In genomic region chr1:222600274-222600673, GRCh38 we compare ENCODE assay signal across 26 cellular contexts. TPM values are rescaled to one million over a fixed set of nuclear protein-coding genes. Genes with fewer than 3 reads are reported as not detected.
DNase-seq lines count a peak whose midpoint lies in the region; ATAC-seq, FAIRE-seq and TF ChIP-seq lines count a peak whose summit lies in the region.
"Had no signal": no experiment of that assay in that cellular context is flagged by ENCODE, and none has a peak within 500 bp of the region (broad histone marks: within the 10 kb centered on the region; RNA-seq: fewer than 3 reads in every experiment).

No MANE protein-coding gene starts in this region.

- no peak overlapping the region for H3K9ac ChIP-seq in K562 (ENCODE audit: insufficient read depth in 1 of 2, low read depth in 2 of 2, low read length in 2 of 2)

- H3K4me1 ChIP-seq in K562 (replicated peaks in 1 of 2; ENCODE audit: control insufficient read depth in 2 of 2, insufficient read depth in 2 of 2, low read length in 2 of 2) (no peaks in the 10 kb centered on the region), ovary (ENCODE audit: insufficient read depth) (no peaks in the 10 kb centered on the region)
- H3K4me1 ChIP-seq: heart left ventricle had no signal

- no peak for TF ChIP-seq CTCF in K562 (IDR thresholded peaks at IDR 0.05 in 2 of 3, conservative IDR thresholded peaks at IDR 0.05 in 1 of 3; ENCODE audit: insufficient read depth in 2 of 3, low read depth in 1 of 3, low read length in 3 of 3)
- no peak for TF ChIP-seq CTCF in GM10266 (IDR thresholded peaks at IDR 0.05; ENCODE audit: control insufficient read depth, insufficient read depth, low read depth, missing control alignments)
- TF ChIP-seq CTCF in ovary (IDR thresholded peaks at IDR 0.05), result no peak

- intact Hi-C loops in K562 (cut with micrococcal nuclease) (no loop called here), ovary (cut with DNase I) (no loop called here)

- ATAC-seq in K562, result no peak
- ATAC-seq in stimulated activated naive B cell treated with anti-CD40 and anti-IgM and Interleukin-4, amounts not matched to agents 10 μg/mL and 1 μg/mL and 100 μg/mL, for 72 hours (replicated peaks), result peak; percentile 41 to 50
- ATAC-seq: activated T-helper 17 cell treated with anti-CD3 and anti-CD28 coated beads, Interleukin-2, amount 50 U/mL, for 72 hours; heart left ventricle; left cardiac atrium had no signal

- no peaks in the 10 kb centered on the region for H3K9me3 Mint-ChIP-seq in stimulated activated naive B cell treated with anti-CD40 and anti-IgM and Interleukin-4, amounts not matched to agents 10 μg/mL and 1 μg/mL and 100 μg/mL, for 72 hours
- H3K9me3 Mint-ChIP-seq: activated B cell treated with CpG ODN at 0.5 μM for 24 hours; activated naive CD4-positive, alpha-beta T cell treated with anti-CD3 and anti-CD28 coated beads, Interleukin-2, amount 50 U/mL, for 24 hours; activated T-helper 17 cell treated with anti-CD3 and anti-CD28 coated beads, Interleukin-2, amount 50 U/mL, for 72 hours; naive B cell had no signal

- H3K4me2 ChIP-seq in K562 (ENCODE audit: insufficient read depth, low read length), result no peak overlapping the region

- no peaks in the 10 kb centered on the region for H3K36me3 ChIP-seq in K562 (ENCODE audit: control insufficient read depth, insufficient read depth, low read length)
- H3K36me3 ChIP-seq in ovary, result no peaks in the 10 kb centered on the region
- H3K36me3 ChIP-seq: heart left ventricle had no signal

- H2AFZ ChIP-seq in K562 (ENCODE audit: low read depth, low read length), result no peak overlapping the region

- DNase-seq in DMS53 (lab: John Stamatoyannopoulos, UW), result peak; percentile 43
- no peak for DNase-seq in DMS53 treated with DMSO at 0.1 percent for 48 hours (lab: John Stamatoyannopoulos, UW; ENCODE audit: unreplicated experiment)
- DNase-seq in NCI-H2081 treated with DMSO at 0.1 percent for 48 hours (lab: John Stamatoyannopoulos, UW), result peak; percentile 88
- DNase-seq in K562 (ENCODE audit: extremely low read depth in 1 of 4, low spot score in 3 of 4), result no peak
- DNase-seq in stimulated activated naive B cell treated with anti-CD40 and anti-IgM and Interleukin-4, amounts not matched to agents 10 μg/mL and 1 μg/mL and 100 μg/mL, for 72 hours, result no peak
- no peak for DNase-seq in GM10266 (ENCODE audit: extremely low spot score)
- DNase-seq in NCI-H446 (lab: John Stamatoyannopoulos, UW), result no peak
- DNase-seq in ovary, result no peak
- DNase-seq: 8988T; activated B cell treated with CpG ODN at 0.5 μM for 24 hours; activated CD4-positive, alpha-beta T cell treated with anti-CD3 and anti-CD28 coated beads, Interleukin-2, amount 50 U/mL, for 4 hours; central memory CD4-positive, alpha-beta T cell; dermis blood vessel endothelial cell; DND-41; heart left ventricle; left cardiac atrium; naive B cell; NCI-H1092 treated with DMSO at 0.1 percent for 48 hours; NCI-H510A treated with DMSO at 0.1 percent for 48 hours; T-helper 9 cell; trophoblast cell had no signal

- no peak for TF ChIP-seq RAD21 in K562 (CRISPR knock-in tag; conservative IDR thresholded peaks at IDR 0.05 in 1 of 2, IDR thresholded peaks at IDR 0.05 in 1 of 2)

- H3K27ac ChIP-seq in K562 (ENCODE audit: extremely low read depth, low read depth, low read length) (no peak overlapping the region), ovary (no peak overlapping the region)
- H3K27ac ChIP-seq: heart left ventricle had no signal

- FAIRE-seq in K562 (lab: Jason Lieb, UNC), result no peak
- FAIRE-seq: astrocyte had no signal

- H3K9me3 ChIP-seq in K562 (replicated peaks; ENCODE audit: control insufficient read depth, insufficient read depth, low read depth, low read length) (no peaks in the 10 kb centered on the region), ovary (no peaks in the 10 kb centered on the region)
- H3K9me3 ChIP-seq: heart left ventricle had no signal

- no peak overlapping the region for H3K27ac Mint-ChIP-seq in stimulated activated naive B cell treated with anti-CD40 and anti-IgM and Interleukin-4, amounts not matched to agents 10 μg/mL and 1 μg/mL and 100 μg/mL, for 72 hours
- H3K27ac Mint-ChIP-seq: activated B cell treated with CpG ODN at 0.5 μM for 24 hours; activated naive CD4-positive, alpha-beta T cell treated with anti-CD3 and anti-CD28 coated beads, Interleukin-2, amount 50 U/mL, for 24 hours; activated T-helper 17 cell treated with anti-CD3 and anti-CD28 coated beads, Interleukin-2, amount 50 U/mL, for 72 hours; B cell had no signal

- no TSS peak for BruUV-seq in K562 (replicated peaks; lab: Mats Ljungman, UMichigan)

- H3K36me3 Mint-ChIP-seq in stimulated activated naive B cell treated with anti-CD40 and anti-IgM and Interleukin-4, amounts not matched to agents 10 μg/mL and 1 μg/mL and 100 μg/mL, for 72 hours, result peaks cover 3 to 13% of the 10 kb centered on the region in 2 donors

- H3K79me2 ChIP-seq in K562 (ENCODE audit: control insufficient read depth, insufficient read depth, low read length), result no peaks in the 10 kb centered on the region

- CTCF ChIA-PET in K562 (lab: Yijun Ruan, JAX; ENCODE audit: low intra/inter-chr PET ratio), result no interaction called here

- H4K20me1 ChIP-seq in K562 (replicated peaks; ENCODE audit: control insufficient read depth, insufficient read depth, low read length), result no peaks in the 10 kb centered on the region

- peaks cover 0 to 5% of the 10 kb centered on the region in 2 donors for H3K4me1 Mint-ChIP-seq in stimulated activated naive B cell treated with anti-CD40 and anti-IgM and Interleukin-4, amounts not matched to agents 10 μg/mL and 1 μg/mL and 100 μg/mL, for 72 hours
- H3K4me1 Mint-ChIP-seq: activated B cell treated with CpG ODN at 0.5 μM for 24 hours; activated naive CD4-positive, alpha-beta T cell treated with anti-CD3 and anti-CD28 coated beads, Interleukin-2, amount 50 U/mL, for 24 hours; activated T-helper 17 cell treated with anti-CD3 and anti-CD28 coated beads, Interleukin-2, amount 50 U/mL, for 72 hours; B cell; naive B cell had no signal

- peaks cover 0 to 3% of the 10 kb centered on the region in 2 experiments; a peak in 1 of 5 replicates for H3K27me3 ChIP-seq in K562 (ENCODE audit: control insufficient read depth in 2 of 2, insufficient read depth in 2 of 2, low read length in 2 of 2)
- no peaks in the 10 kb centered on the region for H3K27me3 ChIP-seq in ovary
- H3K27me3 ChIP-seq: heart left ventricle had no signal

- H3K9me1 ChIP-seq in K562 (ENCODE audit: control insufficient read depth, insufficient read depth, low read length), result no peaks in the 10 kb centered on the region

- H3K4me3 Mint-ChIP-seq in stimulated activated naive B cell treated with anti-CD40 and anti-IgM and Interleukin-4, amounts not matched to agents 10 μg/mL and 1 μg/mL and 100 μg/mL, for 72 hours, result no peak overlapping the region
- H3K4me3 Mint-ChIP-seq: activated B cell treated with CpG ODN at 0.5 μM for 24 hours; activated naive CD4-positive, alpha-beta T cell treated with anti-CD3 and anti-CD28 coated beads, Interleukin-2, amount 50 U/mL, for 24 hours; activated T-helper 17 cell treated with anti-CD3 and anti-CD28 coated beads, Interleukin-2, amount 50 U/mL, for 72 hours; B cell; naive B cell had no signal

- H3K4me3 ChIP-seq in K562 (no peak overlapping the region), ovary (no peak overlapping the region)
- H3K4me3 ChIP-seq: heart left ventricle had no signal

- in situ Hi-C loops in K562 (cut with MboI), result no loop called here

- TF ChIP-seq EP300 in K562 (IDR thresholded peaks at IDR 0.05; ENCODE audit: low read length) (no peak), ovary (IDR thresholded peaks at IDR 0.05) (no peak)

- POLR2A ChIA-PET in K562 (lab: Yijun Ruan, JAX), result no interaction called here

- H3K27me3 Mint-ChIP-seq in stimulated activated naive B cell treated with anti-CD40 and anti-IgM and Interleukin-4, amounts not matched to agents 10 μg/mL and 1 μg/mL and 100 μg/mL, for 72 hours, result no peaks in the 10 kb centered on the region
- H3K27me3 Mint-ChIP-seq: activated B cell treated with CpG ODN at 0.5 μM for 24 hours; activated naive CD4-positive, alpha-beta T cell treated with anti-CD3 and anti-CD28 coated beads, Interleukin-2, amount 50 U/mL, for 24 hours; B cell had no signal

- 32% methylated on average over 1 of the region's 1 CpG for WGBS in K562 (ENCODE audit: insufficient coverage, low coverage, missing lambda C conversion rate)
- WGBS in ovary, 3 donors, result 60 to 69% (median 65%) methylated on average over 1 of the region's 1 CpG

- no peak for TF ChIP-seq POLR2A in K562 (conservative IDR thresholded peaks at IDR 0.05)
- TF ChIP-seq POLR2A in ovary (IDR thresholded peaks at IDR 0.05), result no peak

RNA-seq across cellular contexts. Expression of gene TAF1A, which starts 10.5 kb away (rescaled TPM):
- 18.1 and 45.1 TPM in 2 replicates for total RNA-seq in K562 (2011; cell fraction: chromatin; rRNA removed; ENCODE audit: low replicate concordance)
- total RNA-seq in K562 (2011; cell fraction: nucleolus; rRNA removed), result 5.3 and 6.3 TPM in 2 replicates
- total RNA-seq in K562 (2011; cell fraction: nucleoplasm; rRNA removed), result 16.3 and 24.0 TPM in 2 replicates
- total RNA-seq in K562 (2014; rRNA removed) (16.9 and 23.3 TPM in 2 replicates), K562 (2014; rRNA removed; fragmentation: Illumina TruSeq; extraction: Trizol) (32.6 and 33.0 TPM in 2 replicates), K562 (2015; rRNA removed; fragmentation: Illumina TruSeq; extraction: Trizol) (27.3 and 30.8 TPM in 2 replicates), K562 (2021) (22.2 and 23.4 TPM in 2 replicates), ovary (10 to 100 TPM in 4 of 7 donors, 1 to 10 TPM in 3; 6.1 to 15.7 (median 10.6) TPM)
- polyA plus RNA-seq in K562 (2011; rRNA removed) (14.6 and 17.8 TPM in 2 replicates), K562 (2014; fragmentation: Illumina TruSeq; extraction: Trizol) (20.2 and 25.3 TPM in 2 replicates), K562 (2014; fragmentation: Nextera tagmentation; extraction: Ambion mirVana) (10 to 100 TPM; 33.6 to 36.8 TPM), K562 (2014; rRNA removed) (19.3 and 20.0 TPM in 2 replicates), ovary (1 to 10 TPM; 4.2 to 5.6 TPM)
- polyA plus RNA-seq in K562 (2011; cell fraction: cytosol; rRNA removed), result 2.8 and 6.9 TPM in 2 replicates
- polyA plus RNA-seq in K562 (2011; cell fraction: nucleus; rRNA removed), result 15.1 and 19.4 TPM in 2 replicates
- polyA plus RNA-seq in K562 (2012), result 8.4 and 17.0 TPM in 2 replicates
- polyA minus RNA-seq in K562 (2011; rRNA and poly(A)+ RNA removed), result 18.5 and 20.2 TPM in 2 replicates
- 6.5 and 13.6 TPM in 2 replicates for polyA minus RNA-seq in K562 (2011; cell fraction: cytosol; rRNA and poly(A)+ RNA removed)
- polyA minus RNA-seq in K562 (2011; cell fraction: nucleus; rRNA and poly(A)+ RNA removed), result 17.0 and 25.1 TPM in 2 replicates

RNA-seq across cellular contexts. Expression of gene MIA3, which starts 17.6 kb away (rescaled TPM):
- 45.8 and 148 TPM in 2 replicates for total RNA-seq in K562 (2011; cell fraction: chromatin; rRNA removed; ENCODE audit: low replicate concordance)
- total RNA-seq in K562 (2011; cell fraction: nucleolus; rRNA removed), result 35.4 and 43.8 TPM in 2 replicates
- 64.4 and 101 TPM in 2 replicates for total RNA-seq in K562 (2011; cell fraction: nucleoplasm; rRNA removed)
- total RNA-seq in K562 (2014; rRNA removed) (38.6 and 57.8 TPM in 2 replicates), K562 (2014; rRNA removed; fragmentation: Illumina TruSeq; extraction: Trizol) (64.3 and 68.1 TPM in 2 replicates), K562 (2015; rRNA removed; fragmentation: Illumina TruSeq; extraction: Trizol) (72.8 and 79.8 TPM in 2 replicates), K562 (2021) (64.9 and 67.5 TPM in 2 replicates), ovary (10 to 100 TPM; 34.2 to 64.0 (median 59.5) TPM)
- polyA plus RNA-seq in K562 (2011; rRNA removed) (34.0 and 63.3 TPM in 2 replicates), K562 (2014; fragmentation: Illumina TruSeq; extraction: Trizol) (61.7 and 89.4 TPM in 2 replicates), K562 (2014; fragmentation: Nextera tagmentation; extraction: Ambion mirVana) (10 to 100 TPM; 21.6 to 40.8 TPM), K562 (2014; rRNA removed) (33.1 and 34.4 TPM in 2 replicates), ovary (10 to 100 TPM; 31.9 to 50.9 TPM)
- 54.4 and 81.8 TPM in 2 replicates for polyA plus RNA-seq in K562 (2011; cell fraction: cytosol; rRNA removed)
- 285 and 344 TPM in 2 replicates for polyA plus RNA-seq in K562 (2011; cell fraction: nucleus; rRNA removed)
- 43.6 and 50.3 TPM in 2 replicates for polyA plus RNA-seq in K562 (2012)
- polyA minus RNA-seq in K562 (2011; rRNA and poly(A)+ RNA removed), result 52.5 and 69.6 TPM in 2 replicates
- 28.4 and 36.3 TPM in 2 replicates for polyA minus RNA-seq in K562 (2011; cell fraction: cytosol; rRNA and poly(A)+ RNA removed)
- 44.2 and 79.3 TPM in 2 replicates for polyA minus RNA-seq in K562 (2011; cell fraction: nucleus; rRNA and poly(A)+ RNA removed)

RNA-seq across cellular contexts. Expression of gene HHIPL2, which starts 52.4 kb away (rescaled TPM):
- 0.23 and 0.92 TPM in 2 replicates for total RNA-seq in K562 (2011; cell fraction: chromatin; rRNA removed; ENCODE audit: low replicate concordance)
- total RNA-seq in K562 (2011; cell fraction: nucleolus; rRNA removed), result 0.33 and 0.39 TPM in 2 replicates
- total RNA-seq in K562 (2011; cell fraction: nucleoplasm; rRNA removed), result not detected in 2 replicates
- total RNA-seq in K562 (2014; rRNA removed) (0.05 and 0.16 TPM in 2 replicates), K562 (2014; rRNA removed; fragmentation: Illumina TruSeq; extraction: Trizol) (0.54 and 0.55 TPM in 2 replicates), K562 (2015; rRNA removed; fragmentation: Illumina TruSeq; extraction: Trizol) (0.11 and 0.33 TPM in 2 replicates), K562 (2021) (0.22 and 0.40 TPM in 2 replicates), ovary (under 1 TPM in 6 of 7 donors, not detected in 1; 0.13 to 0.86 (median 0.43) TPM)
- polyA plus RNA-seq in K562 (2011; rRNA removed) (0.15 and 0.18 TPM in 2 replicates), K562 (2014; fragmentation: Illumina TruSeq; extraction: Trizol) (0.15 and 0.83 TPM in 2 replicates), K562 (2014; fragmentation: Nextera tagmentation; extraction: Ambion mirVana) (under 1 TPM in 1 of 2 experiments, not detected in 1; 0.18 TPM), K562 (2014; rRNA removed) (0.60 and 1.1 TPM in 2 replicates), ovary (under 1 TPM; 0.15 to 0.57 TPM)
- 0.03 and 0.04 TPM in 2 replicates for polyA plus RNA-seq in K562 (2011; cell fraction: cytosol; rRNA removed)
- polyA plus RNA-seq in K562 (2011; cell fraction: nucleus; rRNA removed), result 0.68 and 1.4 TPM in 2 replicates
- polyA plus RNA-seq in K562 (2012), result 0.35 and 1.0 TPM in 2 replicates
- polyA minus RNA-seq in K562 (2011; rRNA and poly(A)+ RNA removed), result not detected in 2 replicates
- not detected in 2 replicates for polyA minus RNA-seq in K562 (2011; cell fraction: cytosol; rRNA and poly(A)+ RNA removed)
- polyA minus RNA-seq in K562 (2011; cell fraction: nucleus; rRNA and poly(A)+ RNA removed), result not detected in 2 replicates
- total RNA-seq: dermis blood vessel endothelial cell, mesenteric fat pad had no signal

Comparison
In these comparisons a context has a peak if more than half of its experiments do, and no peak if none do; other contexts are left out.
1. DNase-seq: peak in DMS53 (single experiment) and NCI-H2081 treated with DMSO at 0.1 percent for 48 hours (single experiment); none in DMS53 treated with DMSO at 0.1 percent for 48 hours (single experiment), K562 (0 of 4), stimulated activated naive B cell treated with anti-CD40 and anti-IgM and Interleukin-4, amounts not matched to agents 10 μg/mL and 1 μg/mL and 100 μg/mL, for 72 hours (single experiment), GM10266 (single experiment), NCI-H446 (0 of 2) and ovary (0 of 5).